In the genomic region with DNA sequence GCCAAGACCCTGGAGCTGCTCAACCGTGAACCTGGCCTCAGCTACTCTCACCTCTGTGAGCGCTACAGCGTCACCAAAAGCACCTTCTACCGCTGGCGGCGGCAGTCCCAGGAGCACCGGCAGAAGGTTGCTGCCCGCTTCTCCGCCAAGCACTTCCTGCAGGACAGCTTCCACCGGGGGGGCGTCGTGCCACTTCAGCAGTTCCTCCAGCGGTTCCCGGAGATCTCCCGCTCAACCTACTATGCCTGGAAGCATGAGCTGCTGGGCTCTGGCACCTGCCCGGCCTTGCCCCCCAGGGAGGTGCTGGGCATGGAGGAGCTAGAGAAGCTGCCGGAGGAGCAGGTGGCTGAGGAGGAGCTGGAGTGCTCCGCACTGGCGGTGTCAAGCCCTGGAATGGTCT, we compare ENCODE assay signal across 31 cellular contexts. TPM values are rescaled to one million over a fixed set of nuclear protein-coding genes. Genes with fewer than 3 reads are reported as not detected.
"Had no signal": no experiment of that assay in that cellular context is flagged by ENCODE, and none has a peak within 500 bp of the region (broad histone marks: within the 10 kb centered on the region; RNA-seq: fewer than 3 reads in every experiment).

No MANE protein-coding gene starts in this region.

- H3K27ac ChIP-seq: adrenal gland, body of pancreas, breast epithelium, Peyer's patch, SJSA1 had no signal

- ATAC-seq: activated naive CD4-positive, alpha-beta T cell treated with anti-CD3 and anti-CD28 coated beads, Interleukin-2, amount 50 U/mL, for 72 hours; activated T-cell treated with anti-CD3 and anti-CD28 coated beads, Interleukin-2, amount 50 U/mL, for 4 hours; body of pancreas; PC-3 had no signal

- H3K9ac ChIP-seq: SK-N-SH had no signal

- H3K4me3 Mint-ChIP-seq: activated CD4-positive, alpha-beta memory T cell treated with anti-CD3 and anti-CD28 coated beads for 36 hours; activated naive CD4-positive, alpha-beta T cell treated with anti-CD3 and anti-CD28 coated beads for 36 hours; activated T-cell treated with anti-CD3 and anti-CD28 coated beads, Interleukin-2, amount 50 U/mL, for 4 hours; activated T-helper 1 cell treated with anti-CD3 and anti-CD28 coated beads, Interleukin-12 subunit alpha, Interleukin-12 subunit beta, Interleukin-2, Interleukin-4 antibody, amounts not matched to agents 30 ng/mL and 10 ng/mL and 1 ng/mL, durations not matched to agents 14 hours and 24 hours and 36 hours; T-helper 1 cell treated with Interleukin-12 subunit alpha and Interleukin-12 subunit beta and Interleukin-4 antibody, amounts not matched to agents 30 μg/mL and 1 μg/mL, for 36 hours; T-helper 2 cell treated with Interferon-gamma antibody and Interleukin-4, amounts not matched to agents 5 μg/mL and 100 μg/mL, for 36 hours had no signal

- DNase-seq: activated CD4-positive, alpha-beta memory T cell treated with anti-CD3 and anti-CD28 coated beads for 36 hours; activated CD4-positive, alpha-beta T cell treated with anti-CD3 and anti-CD28 coated beads for 4 hours; activated CD4-positive, alpha-beta T cell treated with anti-CD3 and anti-CD28 coated beads, Interleukin-2, amount 50 U/mL, for 1 hour; activated CD4-positive, CD25-positive, alpha-beta regulatory T cell treated with anti-CD3 and anti-CD28 coated beads, Interleukin-2, amount 50 U/mL, for 72 hours; activated CD8-positive, alpha-beta memory T cell treated with anti-CD3 and anti-CD28 coated beads, Interleukin-2, amount 50 U/mL, for 4 hours; activated gamma-delta T cell treated with Interleukin-2 at 50 U/mL for 16 hours; activated naive CD4-positive, alpha-beta T cell treated with anti-CD3 and anti-CD28 coated beads for 36 hours; activated T-cell treated with anti-CD3 and anti-CD28 coated beads for 4 hours; activated T-cell treated with anti-CD3 and anti-CD28 coated beads, Interleukin-2, amount 50 U/mL, for 4 hours; adrenal gland; body of pancreas; NCI-H1105; NCI-H1417 treated with DMSO at 0.1 percent for 48 hours; NCI-H187 treated with DMSO at 0.1 percent for 48 hours; NCI-H2081; NCI-H345; NCI-H524 treated with DMSO at 0.1 percent for 48 hours; PC-3; Peyer's patch; RPMI8226; SHP77 treated with DMSO at 0.1 percent for 48 hours; SK-N-SH had no signal

- H3K27ac Mint-ChIP-seq: activated CD4-positive, alpha-beta memory T cell treated with anti-CD3 and anti-CD28 coated beads for 36 hours; activated naive CD4-positive, alpha-beta T cell treated with anti-CD3 and anti-CD28 coated beads for 36 hours; activated naive CD4-positive, alpha-beta T cell treated with anti-CD3 and anti-CD28 coated beads, Interleukin-2, amount 50 U/mL, for 72 hours; activated T-helper 1 cell treated with anti-CD3 and anti-CD28 coated beads, Interleukin-12 subunit alpha, Interleukin-12 subunit beta, Interleukin-2, Interleukin-4 antibody, amounts not matched to agents 30 ng/mL and 10 ng/mL and 1 ng/mL, durations not matched to agents 14 hours and 24 hours and 36 hours; T-helper 1 cell treated with Interleukin-12 subunit alpha and Interleukin-12 subunit beta and Interleukin-4 antibody, amounts not matched to agents 30 μg/mL and 1 μg/mL, for 36 hours; T-helper 2 cell treated with Interferon-gamma antibody and Interleukin-4, amounts not matched to agents 5 μg/mL and 100 μg/mL, for 36 hours had no signal

- H3K36me3 ChIP-seq: adrenal gland, breast epithelium, Peyer's patch, SJSA1 had no signal

- H3K4me3 ChIP-seq: adrenal gland, body of pancreas, breast epithelium, Peyer's patch, SJSA1 had no signal

- H3K27me3 ChIP-seq: adrenal gland, body of pancreas, breast epithelium, Peyer's patch had no signal

- H3K9me3 ChIP-seq: adrenal gland, body of pancreas, breast epithelium, Peyer's patch, SJSA1, SK-N-SH had no signal

- H3K4me2 ChIP-seq: SK-N-SH had no signal

- H3K36me3 Mint-ChIP-seq: activated CD4-positive, alpha-beta memory T cell treated with anti-CD3 and anti-CD28 coated beads for 36 hours; activated naive CD4-positive, alpha-beta T cell treated with anti-CD3 and anti-CD28 coated beads, Interleukin-2, amount 50 U/mL, for 72 hours had no signal

- H3K4me1 ChIP-seq: adrenal gland, breast epithelium, Peyer's patch, SJSA1 had no signal

- H3K9me3 Mint-ChIP-seq: activated CD4-positive, alpha-beta memory T cell treated with anti-CD3 and anti-CD28 coated beads for 36 hours; activated naive CD4-positive, alpha-beta T cell treated with anti-CD3 and anti-CD28 coated beads for 36 hours; activated naive CD4-positive, alpha-beta T cell treated with anti-CD3 and anti-CD28 coated beads, Interleukin-2, amount 50 U/mL, for 72 hours; activated T-cell treated with anti-CD3 and anti-CD28 coated beads, Interleukin-2, amount 50 U/mL, for 4 hours; activated T-helper 1 cell treated with anti-CD3 and anti-CD28 coated beads, Interleukin-12 subunit alpha, Interleukin-12 subunit beta, Interleukin-2, Interleukin-4 antibody, amounts not matched to agents 30 ng/mL and 10 ng/mL and 1 ng/mL, durations not matched to agents 14 hours and 24 hours and 36 hours; T-helper 1 cell treated with Interleukin-12 subunit alpha and Interleukin-12 subunit beta and Interleukin-4 antibody, amounts not matched to agents 30 μg/mL and 1 μg/mL, for 36 hours; T-helper 2 cell treated with Interferon-gamma antibody and Interleukin-4, amounts not matched to agents 5 μg/mL and 100 μg/mL, for 36 hours had no signal

- H3K9me2 ChIP-seq: SK-N-SH had no signal

RNA-seq across cellular contexts. Expression of a gene that starts 9.3 kb away (rescaled TPM):
- total RNA-seq: activated CD4-positive, alpha-beta memory T cell treated with anti-CD3 and anti-CD28 coated beads for 36 hours; activated naive CD4-positive, alpha-beta T cell treated with anti-CD3 and anti-CD28 coated beads for 36 hours; activated naive CD4-positive, alpha-beta T cell treated with anti-CD3 and anti-CD28 coated beads, Interleukin-2, amount 50 U/mL, for 72 hours; activated T-helper 1 cell treated with anti-CD3 and anti-CD28 coated beads, Interleukin-12 subunit alpha, Interleukin-12 subunit beta, Interleukin-2, Interleukin-4 antibody, amounts not matched to agents 30 ng/mL and 10 ng/mL and 1 ng/mL, durations not matched to agents 14 hours and 24 hours and 36 hours; body of pancreas; breast epithelium; cardiac septum; MCF 10A; NCI-H460; PC-3; SJSA1 had no signal
- polyA plus RNA-seq: adrenal gland, SK-N-SH had no signal
